1 cellular context compared by ENCODE assay signal in genomic region chr17:78226055-78226751, GRCh38.
TF ChIP-seq lines count a peak whose summit lies in the region.

No MANE protein-coding gene starts in this region.

TF ChIP-seq in H1, 55 proteins besides CTCF, POLR2A, EP300 and RAD21:
- TF ChIP-seq MAFK (IDR thresholded peaks at IDR 0.05; ENCODE audit: low read depth, low read length) (peak; percentile 61; the same call in 1 of the 2 replicates), KDM5A (IDR thresholded peaks at IDR 0.05; ENCODE audit: low read length) (no peak), SRF (IDR thresholded peaks at IDR 0.05; ENCODE audit: low read depth, low read length) (no peak), ASH2L (IDR thresholded peaks at IDR 0.05; ENCODE audit: low read length) (no peak)
